In genomic region chrX:12007881-12008280, GRCh38 we compare ENCODE assay signal across 11 cellular contexts.
A peak's percentile ranks its signal among the peaks of the same experiment; 100 is the strongest.
DNase-seq lines count a peak whose midpoint lies in the region; ATAC-seq and TF ChIP-seq lines count a peak whose summit lies in the region.
"Had no signal": no experiment of that assay in that cellular context is flagged by ENCODE, and none has a peak within 500 bp of the region (broad histone marks: within the 10 kb centered on the region; RNA-seq: fewer than 3 reads in every experiment).

No MANE protein-coding gene starts in this region.

- no peaks in the 10 kb centered on the region for H3K27me3 ChIP-seq in PC-3 (ENCODE audit: low read length)

- CTCF ChIA-PET in PC-3 (lab: Charles Lee): no interaction called here

- no peak for TF ChIP-seq CTCF in PC-3 (conservative IDR thresholded peaks at IDR 0.05; ENCODE audit: low read depth, low read length)

- H3K4me1 ChIP-seq in PC-3 (ENCODE audit: insufficient read depth, low read length): peaks cover 39% of the 10 kb centered on the region

- DNase-seq in AG08395 (ENCODE audit: low spot score): peak; percentile 68
- DNase-seq in PC-3: peak; percentile 85
- DNase-seq in fibroblast of peridontal ligament (ENCODE audit: extremely low read depth): peak; percentile 31
- DNase-seq in UCSD-AML1 (lab: John Stamatoyannopoulos, UW; ENCODE audit: unreplicated experiment): no peak
- no peak for DNase-seq in NCI-H1694 treated with DMSO at 0.1 percent for 48 hours (lab: John Stamatoyannopoulos, UW)
- no peak for DNase-seq in ureter (ENCODE audit: low spot score)
- DNase-seq in NCI-H1092 (lab: John Stamatoyannopoulos, UW): no peak
- DNase-seq: activated CD4-positive, alpha-beta T cell treated with anti-CD3 and anti-CD28 coated beads, Interleukin-2, amount 10 ng/mL, durations not matched to agents 7 days and 5 days; aorta had no signal

- peak overlapping the region; percentile 39; the same call in 1 of the 2 replicates for H3K27ac ChIP-seq in PC-3 (ENCODE audit: low read length)

- no peaks in the 10 kb centered on the region for H3K79me2 ChIP-seq in PC-3 (ENCODE audit: low read length)

- intact Hi-C loops in PC-3 (cut with micrococcal nuclease): no loop called here

- H3K9me2 ChIP-seq in PC-3 (replicated peaks; ENCODE audit: low read length): no peaks in the 10 kb centered on the region

- no peak overlapping the region for H2AFZ ChIP-seq in PC-3 (ENCODE audit: low read length)

- H3K4me2 ChIP-seq in PC-3 (ENCODE audit: low read length): peak overlapping the region; percentile 44

- no peak overlapping the region for H3K9ac ChIP-seq in PC-3 (ENCODE audit: low read length)

- H3K4me3 ChIP-seq in PC-3 (ENCODE audit: low read length): no peak overlapping the region

- ATAC-seq in GM18511 (IDR thresholded peaks at IDR 0.05; ENCODE audit: unreplicated experiment) (peak; percentile 61), PC-3 (peak; percentile 92)
- ATAC-seq: Panc1 had no signal

- no peaks in the 10 kb centered on the region for H4K20me1 ChIP-seq in PC-3 (ENCODE audit: low read length)

- POLR2A ChIA-PET in PC-3 (lab: Charles Lee; ENCODE audit: unreplicated experiment): no interaction called here

- BruUV-seq in PC-3 (replicated peaks; lab: Mats Ljungman, UMichigan): no TSS peak

- H3K36me3 ChIP-seq in PC-3 (ENCODE audit: low read depth, low read length): no peaks in the 10 kb centered on the region

- no peaks in the 10 kb centered on the region for H3K9me3 ChIP-seq in PC-3 (ENCODE audit: low read length)

- H3F3A ChIP-seq in PC-3 (ENCODE audit: low read length, unreplicated experiment): no peaks in the 10 kb centered on the region

Comparison
In these comparisons a context has a peak if more than half of its experiments do, and no peak if none do; other contexts are left out.
1. DNase-seq: peak in AG08395 (single experiment), PC-3 (single experiment) and fibroblast of peridontal ligament (single experiment); none in UCSD-AML1 (single experiment), NCI-H1694 treated with DMSO at 0.1 percent for 48 hours (single experiment), ureter (single experiment) and NCI-H1092 (single experiment).